In the genomic region with DNA sequence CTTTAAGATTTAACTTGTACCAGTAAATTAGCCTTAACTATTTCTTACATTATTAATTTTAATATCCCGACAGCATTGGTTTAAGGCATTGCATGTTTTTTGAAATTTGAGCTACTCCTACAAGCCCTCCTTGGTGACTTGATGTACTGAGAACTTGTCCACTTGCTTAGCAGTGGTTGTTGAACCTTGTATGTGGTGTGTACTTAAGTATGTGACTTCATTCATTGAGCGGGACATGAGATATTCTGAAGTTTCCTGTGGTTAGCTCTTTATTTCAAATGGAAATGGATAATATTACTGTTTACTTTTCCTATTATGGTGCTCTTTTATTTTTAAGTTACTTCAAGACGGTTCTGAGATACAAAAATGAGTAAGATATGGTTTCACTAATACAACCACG, we compare ENCODE assay signal across 19 cellular contexts. TPM values are rescaled to one million over a fixed set of nuclear protein-coding genes. Genes with fewer than 3 reads are reported as not detected.
"Had no signal": no experiment of that assay in that cellular context is flagged by ENCODE, and none has a peak within 500 bp of the region (broad histone marks: within the 10 kb centered on the region; RNA-seq: fewer than 3 reads in every experiment).

No MANE protein-coding gene starts in this region.

- H3K27ac ChIP-seq: gastrocnemius medialis, heart right ventricle, neutrophil, psoas muscle, right lobe of liver, spleen, stomach had no signal

- H3K4me1 ChIP-seq: gastrocnemius medialis, heart right ventricle, psoas muscle, right lobe of liver had no signal

- H3K4me3 ChIP-seq: gastrocnemius medialis, heart right ventricle, psoas muscle, right lobe of liver, spleen, stomach had no signal

- DNase-seq: effector memory CD4-positive, alpha-beta T cell; gastrocnemius medialis; heart right ventricle; hypothalamus; kidney glomerular epithelial cell; naive thymus-derived CD8-positive, alpha-beta T cell; psoas muscle; retina; right lobe of liver; spleen; stimulated activated CD4-positive, alpha-beta T cell treated with anti-CD3 and anti-CD28 coated beads, Interleukin-15, amount 100 ng/mL, for 24 hours; stimulated activated CD4-positive, alpha-beta T cell treated with anti-CD3 and anti-CD28 coated beads, Interleukin-1b, Interleukin-23, amount 100 ng/mL, for 48 hours; stimulated activated CD4-positive, alpha-beta T cell treated with anti-CD3 and anti-CD28 coated beads, Interleukin-4, amount 100 ng/mL, for 24 hours; stomach had no signal

- H3K9me3 ChIP-seq: gastrocnemius medialis, neutrophil, right lobe of liver had no signal

- H3K36me3 ChIP-seq: gastrocnemius medialis, heart right ventricle, neutrophil, right lobe of liver, spleen, stomach had no signal

- ATAC-seq: esophagus mucosa; gastrocnemius medialis; heart right ventricle; naive thymus-derived CD8-positive, alpha-beta T cell; psoas muscle; right lobe of liver; stimulated activated memory B cell treated with anti-CD40 and anti-IgM and Interleukin-4, amounts not matched to agents 10 μg/mL and 1 μg/mL and 100 μg/mL, for 72 hours had no signal

RNA-seq across cellular contexts. Expression of gene COL6A5, which starts 3.6 kb away (rescaled TPM):
- polyA plus RNA-seq: heart right ventricle; mammary epithelial cell; naive thymus-derived CD8-positive, alpha-beta T cell; neural cell; psoas muscle; spleen had no signal
